ENCODE assay signal across 26 cellular contexts in genomic region chr1:90211101-90211500, GRCh38.
"Had no signal": no experiment of that assay in that cellular context is flagged by ENCODE, and none has a peak within 500 bp of the region (broad histone marks: within the 10 kb centered on the region; RNA-seq: fewer than 3 reads in every experiment).

No MANE protein-coding gene starts in this region.

- H3K36me3 Mint-ChIP-seq: natural killer cell; stimulated activated effector memory CD8-positive, alpha-beta T cell treated with anti-CD3 and anti-CD28 coated beads, Interleukin-12 subunit alpha, Interleukin-12 subunit beta, amount 100 ng/mL, for 72 hours had no signal

- H3K4me3 ChIP-seq: colonic mucosa, esophagus muscularis mucosa, gastroesophageal sphincter, heart left ventricle, hepatocyte, left lung, ovary, psoas muscle, sigmoid colon, stomach, thyroid gland, vagina had no signal

- H3K4me1 Mint-ChIP-seq: natural killer cell; stimulated activated effector memory CD8-positive, alpha-beta T cell treated with anti-CD3 and anti-CD28 coated beads, Interleukin-12 subunit alpha, Interleukin-12 subunit beta, amount 100 ng/mL, for 72 hours had no signal

- H3K4me1 ChIP-seq: colonic mucosa, esophagus muscularis mucosa, foreskin keratinocyte, gastroesophageal sphincter, heart left ventricle, left lung, psoas muscle, sigmoid colon, stomach, thyroid gland, vagina had no signal

- H3K36me3 ChIP-seq: colonic mucosa, esophagus muscularis mucosa, gastroesophageal sphincter, heart left ventricle, left lung, ovary, sigmoid colon, stomach, thyroid gland, vagina had no signal

- H3K9me3 ChIP-seq: colonic mucosa, esophagus muscularis mucosa, heart left ventricle, left lung, ovary, psoas muscle, sigmoid colon, stomach, thyroid gland, vagina had no signal

- H3K4me2 ChIP-seq: hepatocyte had no signal

- H3K4me3 Mint-ChIP-seq: dendritic cell treated with granulocyte-macrophage colony-stimulating factor and Interleukin-4, amounts not matched to agents 40 ng/mL and 50 ng/mL, for 4 days; effector memory CD8-positive, alpha-beta T cell; natural killer cell; stimulated activated effector memory CD8-positive, alpha-beta T cell treated with anti-CD3 and anti-CD28 coated beads, Interleukin-12 subunit alpha, Interleukin-12 subunit beta, amount 100 ng/mL, for 72 hours had no signal

- H3K27ac Mint-ChIP-seq: dendritic cell treated with granulocyte-macrophage colony-stimulating factor and Interleukin-4, amounts not matched to agents 40 ng/mL and 50 ng/mL, for 4 days; effector memory CD8-positive, alpha-beta T cell; natural killer cell; stimulated activated effector memory CD8-positive, alpha-beta T cell treated with anti-CD3 and anti-CD28 coated beads, Interleukin-12 subunit alpha, Interleukin-12 subunit beta, amount 100 ng/mL, for 72 hours had no signal

- H2AFZ ChIP-seq: hepatocyte had no signal

- ATAC-seq: effector memory CD8-positive, alpha-beta T cell; foreskin keratinocyte; gastroesophageal sphincter; heart left ventricle; left lung; natural killer cell; psoas muscle; right cardiac atrium; stimulated activated effector memory CD8-positive, alpha-beta T cell treated with anti-CD3 and anti-CD28 coated beads, Interleukin-12 subunit alpha, Interleukin-12 subunit beta, amount 100 ng/mL, for 72 hours had no signal

- H3K27me3 ChIP-seq: colonic mucosa, esophagus muscularis mucosa, heart left ventricle, hepatocyte, left lung, ovary, sigmoid colon, stomach, thyroid gland, vagina had no signal

- H3K79me2 ChIP-seq: hepatocyte had no signal

- DNase-seq: colonic mucosa; effector memory CD8-positive, alpha-beta T cell; foreskin keratinocyte; heart left ventricle; kidney; left lung; natural killer cell; occipital lobe; ovary; posterior cingulate gyrus; psoas muscle; right cardiac atrium; sigmoid colon; stimulated activated CD4-positive, alpha-beta T cell treated with anti-CD3 and anti-CD28 coated beads, Interleukin-2, amount 100 ng/mL, for 24 hours; stimulated activated CD4-positive, alpha-beta T cell treated with anti-CD3 and anti-CD28 coated beads, Interleukin-4, amount 100 ng/mL, for 24 hours; stimulated activated naive CD4-positive, alpha-beta T cell treated with Interleukin-2 at 50 U/mL for 16 hours; stomach; thyroid gland; trophoblast cell had no signal

- H3K27ac ChIP-seq: colonic mucosa, epithelial cell of prostate, esophagus muscularis mucosa, foreskin keratinocyte, gastroesophageal sphincter, heart left ventricle, hepatocyte, left lung, ovary, psoas muscle, sigmoid colon, stomach, thyroid gland, vagina had no signal

- H3K27me3 Mint-ChIP-seq: dendritic cell treated with granulocyte-macrophage colony-stimulating factor and Interleukin-4, amounts not matched to agents 40 ng/mL and 50 ng/mL, for 4 days had no signal

- H3K9me3 Mint-ChIP-seq: dendritic cell treated with granulocyte-macrophage colony-stimulating factor and Interleukin-4, amounts not matched to agents 40 ng/mL and 50 ng/mL, for 4 days; effector memory CD8-positive, alpha-beta T cell; natural killer cell had no signal
